ENCODE assay signal across 10 cellular contexts in the genomic region with DNA sequence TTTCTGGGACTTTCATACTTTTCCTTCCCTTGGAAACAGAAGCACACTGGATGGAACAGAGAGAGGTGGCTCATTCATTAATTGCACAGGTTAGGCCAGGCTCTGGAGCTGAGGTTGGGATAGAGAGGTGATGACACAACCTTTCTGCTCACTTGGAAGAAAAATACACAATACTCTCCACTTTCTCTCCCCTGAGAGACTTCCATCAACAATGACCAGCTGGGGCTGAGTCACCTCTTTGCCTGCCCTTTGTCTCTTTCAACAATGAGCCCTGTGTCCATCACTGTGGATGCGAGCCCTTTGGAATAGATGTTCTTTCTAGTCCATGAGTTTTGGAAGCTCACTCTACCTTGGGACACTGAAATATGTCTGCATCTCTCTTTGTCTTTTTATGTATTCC.
DNase-seq lines count a peak whose midpoint lies in the region; ATAC-seq lines count a peak whose summit lies in the region.
"Had no signal": no experiment of that assay in that cellular context is flagged by ENCODE, and none has a peak within 500 bp of the region (broad histone marks: within the 10 kb centered on the region; RNA-seq: fewer than 3 reads in every experiment).

No MANE protein-coding gene starts in this region.

- no peak for ATAC-seq in effector memory CD8-positive, alpha-beta T cell (replicated peaks)
- no peak for ATAC-seq in HG03135 (IDR thresholded peaks at IDR 0.05; ENCODE audit: unreplicated experiment)

- DNase-seq in AG20443 (ENCODE audit: low spot score) (peak; percentile 62), NCI-H146 (lab: John Stamatoyannopoulos, UW) (peak; percentile 56), NCI-H774 (lab: John Stamatoyannopoulos, UW) (no peak), SHP77 (lab: John Stamatoyannopoulos, UW) (no peak), OCI-M2 (lab: John Stamatoyannopoulos, UW; ENCODE audit: unreplicated experiment) (no peak)
- no peak for DNase-seq in effector memory CD8-positive, alpha-beta T cell
- DNase-seq: activated CD4-positive, alpha-beta memory T cell treated with anti-CD3 and anti-CD28 coated beads, Interleukin-2, amount 10 ng/mL, durations not matched to agents 7 days and 5 days; RPMI8226 had no signal

- no peak overlapping the region for H3K9ac ChIP-seq in muscle layer of colon (ENCODE audit: low read length)

- no peaks in the 10 kb centered on the region for H3K27me3 Mint-ChIP-seq in effector memory CD8-positive, alpha-beta T cell
- H3K27me3 Mint-ChIP-seq: activated CD4-positive, alpha-beta memory T cell treated with anti-CD3 and anti-CD28 coated beads, Interleukin-2, amount 10 ng/mL, durations not matched to agents 7 days and 5 days had no signal

- H3K27ac ChIP-seq in muscle layer of colon (ENCODE audit: low read depth, low read length), result peak overlapping the region; percentile 79

- H3K27ac Mint-ChIP-seq in effector memory CD8-positive, alpha-beta T cell, result peak overlapping the region; percentile 1 to 95
- H3K27ac Mint-ChIP-seq: activated CD4-positive, alpha-beta memory T cell treated with anti-CD3 and anti-CD28 coated beads, Interleukin-2, amount 10 ng/mL, durations not matched to agents 7 days and 5 days had no signal

- peaks cover 72 to 75% of the 10 kb centered on the region in 2 donors for H3K4me1 Mint-ChIP-seq in effector memory CD8-positive, alpha-beta T cell (ENCODE audit: low read depth in 2 of 2)

- H3K4me1 ChIP-seq in muscle layer of colon (ENCODE audit: insufficient read depth, low read length), result peaks cover 93% of the 10 kb centered on the region

- H3K4me3 ChIP-seq in muscle layer of colon (ENCODE audit: low read depth in 1 of 2, low read length in 2 of 2), result no peak overlapping the region

- H3K27me3 ChIP-seq in muscle layer of colon (ENCODE audit: control insufficient read depth in 1 of 2, insufficient read depth in 2 of 2, low read length in 2 of 2), result no peaks in the 10 kb centered on the region

- H3K9me3 ChIP-seq in muscle layer of colon (ENCODE audit: low read length), result no peaks in the 10 kb centered on the region

- H3K36me3 Mint-ChIP-seq in effector memory CD8-positive, alpha-beta T cell (ENCODE audit: insufficient read depth), result peaks cover 24% of the 10 kb centered on the region

- peaks cover 10% of the 10 kb centered on the region for H3K36me3 ChIP-seq in muscle layer of colon (ENCODE audit: insufficient read depth, low read length)

- no peaks in the 10 kb centered on the region for H3K9me3 Mint-ChIP-seq in effector memory CD8-positive, alpha-beta T cell
- H3K9me3 Mint-ChIP-seq: activated CD4-positive, alpha-beta memory T cell treated with anti-CD3 and anti-CD28 coated beads, Interleukin-2, amount 10 ng/mL, durations not matched to agents 7 days and 5 days had no signal

- H3K4me3 Mint-ChIP-seq in effector memory CD8-positive, alpha-beta T cell, result no peak overlapping the region
- H3K4me3 Mint-ChIP-seq: activated CD4-positive, alpha-beta memory T cell treated with anti-CD3 and anti-CD28 coated beads, Interleukin-2, amount 10 ng/mL, durations not matched to agents 7 days and 5 days had no signal

Comparison
In these comparisons a context has a peak if more than half of its experiments do, and no peak if none do; other contexts are left out.
1. DNase-seq: peak in AG20443 (single experiment) and NCI-H146 (single experiment); none in effector memory CD8-positive, alpha-beta T cell (0 of 3), NCI-H774 (single experiment), SHP77 (0 of 2) and OCI-M2 (single experiment).